Comparison of ENCODE assay signal across 30 cellular contexts in the genomic region with DNA sequence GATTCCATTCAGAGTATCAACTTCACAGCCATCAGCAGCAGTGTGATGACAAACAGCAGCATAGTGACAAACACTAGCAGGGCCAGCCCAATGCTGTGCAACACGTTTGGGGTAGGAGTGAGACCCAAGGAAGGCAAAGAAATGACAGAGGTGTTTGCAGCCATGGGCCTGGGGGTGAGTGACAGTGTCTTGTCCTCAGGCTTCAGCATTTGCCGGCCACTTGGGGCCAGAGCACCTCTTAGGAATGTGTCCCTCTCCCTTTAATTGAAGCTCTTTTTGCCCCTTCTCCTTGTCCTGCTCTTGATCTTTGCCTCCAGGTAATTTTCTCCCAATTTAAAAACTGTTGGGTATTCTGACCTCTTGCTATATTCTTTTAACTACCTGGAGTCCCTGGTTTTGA.
"Had no signal": no experiment of that assay in that cellular context is flagged by ENCODE, and none has a peak within 500 bp of the region (broad histone marks: within the 10 kb centered on the region; RNA-seq: fewer than 3 reads in every experiment).

No MANE protein-coding gene starts in this region.

- H3K36me3 ChIP-seq: heart right ventricle, lower lobe of right lung, neutrophil, right atrium auricular region, right lobe of liver, stomach, thyroid gland, transverse colon, upper lobe of left lung, vagina had no signal

- H3K4me3 Mint-ChIP-seq: naive thymus-derived CD4-positive, alpha-beta T cell; natural killer cell treated with Interleukin-12 subunit alpha and Interleukin-12 subunit beta and Interleukin-15 and Interleukin-18, amount 100 ng/mL, for 72 hours; stimulated activated naive B cell treated with anti-CD40 and anti-IgM and Interleukin-4, amounts not matched to agents 10 μg/mL and 1 μg/mL and 100 μg/mL, for 72 hours had no signal

- H3K27ac ChIP-seq: heart right ventricle, hepatocyte, lower lobe of right lung, neutrophil, parathyroid adenoma, right atrium auricular region, right lobe of liver, stomach, testis, thyroid gland, transverse colon, upper lobe of left lung, vagina had no signal

- H2AFZ ChIP-seq: hepatocyte, parathyroid adenoma had no signal

- H3K27me3 ChIP-seq: heart right ventricle, hepatocyte, neutrophil, right atrium auricular region, right lobe of liver, stomach, testis, thyroid gland, transverse colon, upper lobe of left lung, vagina had no signal

- DNase-seq: heart right ventricle; kidney glomerular epithelial cell; left cardiac atrium; lower lobe of right lung; mammary epithelial cell; midbrain; mucosa of descending colon; naive thymus-derived CD4-positive, alpha-beta T cell; occipital lobe; right lobe of liver; stimulated activated CD4-positive, alpha-beta T cell treated with anti-CD3 and anti-CD28 coated beads, Interleukin-1b, Interleukin-23, amount 100 ng/mL, for 48 hours; stimulated activated CD4-positive, alpha-beta T cell treated with anti-CD3 and anti-CD28 coated beads, Interleukin-2, amount 100 ng/mL, for 48 hours; stimulated activated CD4-positive, alpha-beta T cell treated with anti-CD3 and anti-CD28 coated beads, Interleukin-4, amount 100 ng/mL, for 4 hours; stimulated activated CD8-positive, alpha-beta memory T cell treated with anti-CD3 and anti-CD28 coated beads, Interleukin-4, amount 100 ng/mL, for 48 hours; stimulated activated naive B cell treated with anti-CD40 and anti-IgM and Interleukin-4, amounts not matched to agents 10 μg/mL and 1 μg/mL and 100 μg/mL, for 72 hours; stimulated activated naive CD8-positive, alpha-beta T cell treated with anti-CD3 and anti-CD28 coated beads, Interleukin-15, Interleukin-2, amounts not matched to agents 100 U/mL and 50 U/mL, for 24 hours; stomach; testis; thyroid gland; transverse colon; upper lobe of left lung had no signal

- FAIRE-seq: keratinocyte had no signal

- H3K9me3 ChIP-seq: heart right ventricle, lower lobe of right lung, mucosa of descending colon, neutrophil, right atrium auricular region, right lobe of liver, testis, thyroid gland, transverse colon, vagina had no signal

- H3K36me3 Mint-ChIP-seq: natural killer cell treated with Interleukin-12 subunit alpha and Interleukin-12 subunit beta and Interleukin-15 and Interleukin-18, amount 100 ng/mL, for 72 hours had no signal

- ATAC-seq: heart right ventricle; left cardiac atrium; left lobe of liver; mucosa of descending colon; naive thymus-derived CD4-positive, alpha-beta T cell; natural killer cell treated with Interleukin-12 subunit alpha and Interleukin-12 subunit beta and Interleukin-15 and Interleukin-18, amount 100 ng/mL, for 72 hours; right lobe of liver; stimulated activated naive B cell treated with anti-CD40 and anti-IgM and Interleukin-4, amounts not matched to agents 10 μg/mL and 1 μg/mL and 100 μg/mL, for 72 hours; stimulated activated naive CD8-positive, alpha-beta T cell treated with anti-CD3 and anti-CD28 coated beads, Interleukin-15, Interleukin-2, amounts not matched to agents 100 U/mL and 50 U/mL, for 24 hours had no signal

- H3K4me1 Mint-ChIP-seq: naive thymus-derived CD4-positive, alpha-beta T cell; stimulated activated naive B cell treated with anti-CD40 and anti-IgM and Interleukin-4, amounts not matched to agents 10 μg/mL and 1 μg/mL and 100 μg/mL, for 72 hours had no signal

- H3K79me2 ChIP-seq: hepatocyte, parathyroid adenoma had no signal

- H3K4me1 ChIP-seq: heart right ventricle, lower lobe of right lung, parathyroid adenoma, right atrium auricular region, right lobe of liver, stomach, testis, thyroid gland, transverse colon, upper lobe of left lung, vagina had no signal

- H3K9ac ChIP-seq: parathyroid adenoma had no signal

- H3K4me3 ChIP-seq: heart right ventricle, hepatocyte, lower lobe of right lung, mucosa of descending colon, right atrium auricular region, right lobe of liver, smooth muscle cell, stomach, testis, thyroid gland, transverse colon, upper lobe of left lung, vagina had no signal

- H3K27ac Mint-ChIP-seq: naive thymus-derived CD4-positive, alpha-beta T cell; natural killer cell treated with Interleukin-12 subunit alpha and Interleukin-12 subunit beta and Interleukin-15 and Interleukin-18, amount 100 ng/mL, for 72 hours; stimulated activated naive B cell treated with anti-CD40 and anti-IgM and Interleukin-4, amounts not matched to agents 10 μg/mL and 1 μg/mL and 100 μg/mL, for 72 hours had no signal

- H3K27me3 Mint-ChIP-seq: natural killer cell treated with Interleukin-12 subunit alpha and Interleukin-12 subunit beta and Interleukin-15 and Interleukin-18, amount 100 ng/mL, for 72 hours; stimulated activated naive B cell treated with anti-CD40 and anti-IgM and Interleukin-4, amounts not matched to agents 10 μg/mL and 1 μg/mL and 100 μg/mL, for 72 hours had no signal

- H3K4me2 ChIP-seq: hepatocyte, smooth muscle cell had no signal
